In the genomic region with DNA sequence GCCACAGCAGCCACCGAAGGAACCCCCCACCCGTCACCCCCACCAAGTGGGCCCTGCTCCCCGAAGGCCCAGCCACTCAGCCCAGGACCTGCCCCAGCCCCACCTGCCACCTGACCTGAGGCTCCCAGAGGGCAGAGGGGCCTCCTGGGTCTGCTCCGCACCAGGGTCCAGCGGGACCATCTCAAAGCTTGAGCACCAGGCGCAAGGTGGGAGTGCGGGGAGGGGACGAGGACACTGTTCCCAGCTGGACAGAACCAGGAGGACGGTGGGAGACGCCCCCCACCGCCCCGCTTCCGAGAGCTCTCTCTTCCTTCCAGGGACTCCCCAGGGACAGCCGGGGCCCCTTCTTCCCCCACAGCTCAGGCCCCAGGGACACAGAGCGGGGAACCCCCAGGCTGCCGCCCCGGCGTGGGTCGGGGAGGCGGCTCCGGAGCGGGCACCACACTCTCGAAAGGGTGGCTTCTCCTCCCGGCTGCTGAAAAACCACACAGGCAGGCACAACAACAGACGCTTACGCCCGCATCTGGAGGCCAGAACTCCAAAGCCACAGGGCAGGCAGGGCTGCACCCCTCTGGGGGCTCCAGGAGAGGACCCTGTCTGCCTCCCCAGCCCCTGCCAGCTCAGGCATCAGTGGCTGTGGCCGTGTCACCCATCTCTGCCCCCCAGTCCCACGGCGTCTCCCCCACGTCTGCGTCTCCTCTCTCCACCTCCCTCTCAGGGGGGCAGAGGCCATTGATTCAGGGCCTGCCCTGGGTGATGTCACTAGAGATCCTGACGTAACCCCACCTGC, we compare ENCODE assay signal across 13 cellular contexts. TPM values are rescaled to one million over a fixed set of nuclear protein-coding genes. Genes with fewer than 3 reads are reported as not detected.
A peak's percentile ranks its signal among the peaks of the same experiment; 100 is the strongest.
DNase-seq lines count a peak whose midpoint lies in the region; ATAC-seq and TF ChIP-seq lines count a peak whose summit lies in the region.
"Had no signal": no experiment of that assay in that cellular context is flagged by ENCODE, and none has a peak within 500 bp of the region (broad histone marks: within the 10 kb centered on the region; RNA-seq: fewer than 3 reads in every experiment).

No MANE protein-coding gene starts in this region.

- intact Hi-C loops in naive thymus-derived CD4-positive, alpha-beta T cell (cut with micrococcal nuclease) = loop anchor here in 1 of 2 donors (5.0 kb wide), 1 partner anchor 36 kb away; a partner anchor contains a TSS

- no peaks in the 10 kb centered on the region for H3K9me2 ChIP-seq in DOHH2 (replicated peaks; ENCODE audit: control insufficient read depth, low read length)

- peak; percentile 74 for ATAC-seq in activated naive CD8-positive, alpha-beta T cell treated with anti-CD3 and anti-CD28 coated beads, Interleukin-2, amount 50 U/mL, for 24 hours
- peak; percentile 58 for ATAC-seq in naive thymus-derived CD4-positive, alpha-beta T cell
- no peak for ATAC-seq in left lobe of liver
- ATAC-seq in GM19035 (IDR thresholded peaks at IDR 0.05; ENCODE audit: unreplicated experiment) = no peak
- ATAC-seq in HG03108 (IDR thresholded peaks at IDR 0.05; ENCODE audit: unreplicated experiment) = no peak

- H3K4me1 ChIP-seq in DOHH2 (ENCODE audit: control insufficient read depth, low read length) = peaks cover 47% of the 10 kb centered on the region
- H3K4me1 ChIP-seq in KMS-11 (ENCODE audit: low read depth, poor library complexity, severe bottlenecking) = peaks cover 21% of the 10 kb centered on the region
- H3K4me1 ChIP-seq in naive thymus-derived CD4-positive, alpha-beta T cell (ENCODE audit: control insufficient read depth in 2 of 2, insufficient read depth in 2 of 2, low read length in 2 of 2) = peaks cover 6 to 18% of the 10 kb centered on the region in 2 donors
- H3K4me1 ChIP-seq: parathyroid adenoma had no signal

- POLR2A ChIA-PET in naive thymus-derived CD4-positive, alpha-beta T cell (lab: Charles Lee) = interaction anchor here (0.6 to 1.0 kb wide), 2 partner anchors 14 to 18 kb away, joined by 3 to 4 read pairs; no protein-coding TSS in a partner anchor

- peaks cover 24% of the 10 kb centered on the region for H3K4me1 Mint-ChIP-seq in activated naive CD8-positive, alpha-beta T cell treated with anti-CD3 and anti-CD28 coated beads, Interleukin-2, amount 50 U/mL, for 24 hours
- H3K4me1 Mint-ChIP-seq in naive thymus-derived CD4-positive, alpha-beta T cell = peaks cover 6 to 25% (median 9%) of the 10 kb centered on the region in 7 donors

- peak overlapping the region; percentile 70 for H3K27ac Mint-ChIP-seq in activated naive CD8-positive, alpha-beta T cell treated with anti-CD3 and anti-CD28 coated beads, Interleukin-2, amount 50 U/mL, for 24 hours
- peak overlapping the region in 2 of 9 donors; percentile 14 to 22 for H3K27ac Mint-ChIP-seq in naive thymus-derived CD4-positive, alpha-beta T cell

- no peaks in the 10 kb centered on the region for H3F3A ChIP-seq in DOHH2 (ENCODE audit: control insufficient read depth, insufficient read depth)

- H3K4me3 Mint-ChIP-seq in activated naive CD8-positive, alpha-beta T cell treated with anti-CD3 and anti-CD28 coated beads, Interleukin-2, amount 50 U/mL, for 24 hours = no peak overlapping the region
- H3K4me3 Mint-ChIP-seq in naive thymus-derived CD4-positive, alpha-beta T cell = peak overlapping the region in 5 of 10 donors; percentile 21 to 68 (median 51)

- no peak overlapping the region for H3K4me3 ChIP-seq in DOHH2 (ENCODE audit: low read length)
- no peak overlapping the region for H3K4me3 ChIP-seq in KMS-11 (IDR thresholded peaks at IDR 0.05; ENCODE audit: insufficient read depth, low read depth, low read length)
- H3K4me3 ChIP-seq in naive thymus-derived CD4-positive, alpha-beta T cell (ENCODE audit: low read length) = no peak overlapping the region
- H3K4me3 ChIP-seq: breast epithelium, vagina had no signal

- CTCF ChIA-PET in naive thymus-derived CD4-positive, alpha-beta T cell (lab: Charles Lee) = no interaction called here

- peaks cover 13% of the 10 kb centered on the region for H3K27me3 Mint-ChIP-seq in activated naive CD8-positive, alpha-beta T cell treated with anti-CD3 and anti-CD28 coated beads, Interleukin-2, amount 50 U/mL, for 24 hours
- peaks cover 0 to 20% (median 4%) of the 10 kb centered on the region in 5 donors for H3K27me3 Mint-ChIP-seq in naive thymus-derived CD4-positive, alpha-beta T cell

- H3K27me3 ChIP-seq in DOHH2 (ENCODE audit: control insufficient read depth, low read length) (peaks cover 54% of the 10 kb centered on the region), KMS-11 (ENCODE audit: insufficient read depth, low read depth) (peaks cover 96% of the 10 kb centered on the region)
- no peaks in the 10 kb centered on the region for H3K27me3 ChIP-seq in naive thymus-derived CD4-positive, alpha-beta T cell (ENCODE audit: control insufficient read depth in 2 of 2, insufficient read depth in 2 of 2, low read length in 2 of 2)
- H3K27me3 ChIP-seq: vagina had no signal

- H4K20me1 ChIP-seq in DOHH2 (ENCODE audit: control insufficient read depth, insufficient read depth, low read depth, low read length) (no peaks in the 10 kb centered on the region), KMS-11 (ENCODE audit: insufficient read depth) (no peaks in the 10 kb centered on the region)

- H3K9ac ChIP-seq in KMS-11 = no peak overlapping the region
- H3K9ac ChIP-seq: parathyroid adenoma had no signal

- DNase-seq in activated naive CD8-positive, alpha-beta T cell treated with anti-CD3 and anti-CD28 coated beads, Interleukin-2, amount 50 U/mL, for 24 hours = peak; percentile 64
- DNase-seq in naive thymus-derived CD4-positive, alpha-beta T cell = peak in 1 of 9 donors; percentile 23
- no peak for DNase-seq in left lobe of liver (ENCODE audit: low spot score)
- no peak for DNase-seq in MV-4-11 (lab: John Stamatoyannopoulos, UW)

- H3K36me3 ChIP-seq in DOHH2 (ENCODE audit: control insufficient read depth, low read length) = no peaks in the 10 kb centered on the region
- no peaks in the 10 kb centered on the region for H3K36me3 ChIP-seq in KMS-11 (ENCODE audit: insufficient read depth)
- H3K36me3 ChIP-seq in naive thymus-derived CD4-positive, alpha-beta T cell (ENCODE audit: control insufficient read depth in 2 of 3, insufficient read depth in 3 of 3, low read length in 3 of 3) = no peaks in the 10 kb centered on the region
- H3K36me3 ChIP-seq: breast epithelium, vagina had no signal

- H3K79me2 ChIP-seq in DOHH2 (ENCODE audit: control insufficient read depth, low read length) = no peaks in the 10 kb centered on the region
- H3K79me2 ChIP-seq in KMS-11 (ENCODE audit: insufficient read depth, low read depth) = no peaks in the 10 kb centered on the region
- H3K79me2 ChIP-seq: parathyroid adenoma had no signal

- H3K9me3 ChIP-seq in DOHH2 (ENCODE audit: control insufficient read depth, insufficient read depth, low read length) = peaks cover 11% of the 10 kb centered on the region; the same call in 1 of the 2 replicates
- no peaks in the 10 kb centered on the region for H3K9me3 ChIP-seq in naive thymus-derived CD4-positive, alpha-beta T cell (ENCODE audit: control insufficient read depth in 2 of 3, low read length in 3 of 3)
- H3K9me3 ChIP-seq: breast epithelium, vagina had no signal

- H3K27ac ChIP-seq in DOHH2 (ENCODE audit: low read depth, low read length) = no peak overlapping the region
- H3K27ac ChIP-seq in KMS-11 = no peak overlapping the region
- H3K27ac ChIP-seq in naive thymus-derived CD4-positive, alpha-beta T cell (ENCODE audit: low read depth, low read length) = no peak overlapping the region
- H3K27ac ChIP-seq: breast epithelium, parathyroid adenoma, vagina had no signal

- H3K9me3 Mint-ChIP-seq in activated naive CD8-positive, alpha-beta T cell treated with anti-CD3 and anti-CD28 coated beads, Interleukin-2, amount 50 U/mL, for 24 hours = no peaks in the 10 kb centered on the region
- H3K9me3 Mint-ChIP-seq in naive thymus-derived CD4-positive, alpha-beta T cell = no peaks in the 10 kb centered on the region

- no peak overlapping the region for H2AFZ ChIP-seq in KMS-11 (ENCODE audit: low read depth)
- H2AFZ ChIP-seq: parathyroid adenoma had no signal

- TF ChIP-seq CTCF in DOHH2 (IDR thresholded peaks at IDR 0.05; ENCODE audit: low read depth, low read length, poor library complexity, severe bottlenecking) (no peak), KMS-11 (conservative IDR thresholded peaks at IDR 0.05; ENCODE audit: low read depth, low read length) (no peak)

- H3K4me2 ChIP-seq in DOHH2 (ENCODE audit: low read length) (peak overlapping the region; percentile 51), KMS-11 (peak overlapping the region; percentile 12; the same call in 1 of the 2 replicates)

- no peaks in the 10 kb centered on the region for H3K36me3 Mint-ChIP-seq in activated naive CD8-positive, alpha-beta T cell treated with anti-CD3 and anti-CD28 coated beads, Interleukin-2, amount 50 U/mL, for 24 hours (ENCODE audit: low read depth)
- no peaks in the 10 kb centered on the region for H3K36me3 Mint-ChIP-seq in naive thymus-derived CD4-positive, alpha-beta T cell

RNA-seq across cellular contexts. Expression of a gene that starts 1.9 kb away (rescaled TPM):
- total RNA-seq in naive thymus-derived CD4-positive, alpha-beta T cell = under 1 TPM in 2 of 5 experiments, not detected in 3; 0.58 to 0.80 TPM
- polyA plus RNA-seq in naive thymus-derived CD4-positive, alpha-beta T cell = not detected
- total RNA-seq in left lobe of liver = not detected
- total RNA-seq: activated CD8-positive, alpha-beta memory T cell treated with anti-CD3 and anti-CD28 coated beads for 36 hours; vagina had no signal
- polyA plus RNA-seq: keratinocyte had no signal

RNA-seq across cellular contexts. Expression of a gene that starts 34.6 kb away (rescaled TPM):
- 10 to 100 TPM in 2 of 5 experiments, 1 to 10 TPM in 1, not detected in 2; 2.6 to 81.7 (median 12.6) TPM for total RNA-seq in naive thymus-derived CD4-positive, alpha-beta T cell
- under 1 TPM in 1 of 2 donors, not detected in 1; 0.32 TPM for polyA plus RNA-seq in naive thymus-derived CD4-positive, alpha-beta T cell
- not detected for total RNA-seq in left lobe of liver

RNA-seq across cellular contexts. Expression of a gene that starts 42.2 kb away (rescaled TPM):
- 100 to 1,000 TPM in 1 of 5 experiments, 10 to 100 TPM in 1, 1 to 10 TPM in 2, under 1 TPM in 1; 0.49 to 192 (median 7.8) TPM for total RNA-seq in naive thymus-derived CD4-positive, alpha-beta T cell
- polyA plus RNA-seq in naive thymus-derived CD4-positive, alpha-beta T cell = 1 to 10 TPM; 1.4 to 1.5 TPM
- total RNA-seq in left lobe of liver = 0.38 TPM
- total RNA-seq: vagina had no signal
- polyA plus RNA-seq: keratinocyte had no signal

RNA-seq across cellular contexts. Expression of a gene that starts 55.9 kb away (rescaled TPM):
- total RNA-seq in naive thymus-derived CD4-positive, alpha-beta T cell = 10 to 100 TPM; 17.6 to 21.9 (median 19.6) TPM
- polyA plus RNA-seq in naive thymus-derived CD4-positive, alpha-beta T cell = 10 to 100 TPM in 1 of 2 donors, 1 to 10 TPM in 1; 6.4 to 10.5 TPM
- total RNA-seq in left lobe of liver = 8.4 TPM

Comparison
In these comparisons a context has a peak if more than half of its experiments do, and no peak if none do; other contexts are left out.
1. ATAC-seq: peak in activated naive CD8-positive, alpha-beta T cell treated with anti-CD3 and anti-CD28 coated beads, Interleukin-2, amount 50 U/mL, for 24 hours (single experiment) and naive thymus-derived CD4-positive, alpha-beta T cell (single experiment); none in left lobe of liver (single experiment), GM19035 (single experiment) and HG03108 (single experiment).